ENCODE assay signal across 8 cellular contexts in the genomic region with DNA sequence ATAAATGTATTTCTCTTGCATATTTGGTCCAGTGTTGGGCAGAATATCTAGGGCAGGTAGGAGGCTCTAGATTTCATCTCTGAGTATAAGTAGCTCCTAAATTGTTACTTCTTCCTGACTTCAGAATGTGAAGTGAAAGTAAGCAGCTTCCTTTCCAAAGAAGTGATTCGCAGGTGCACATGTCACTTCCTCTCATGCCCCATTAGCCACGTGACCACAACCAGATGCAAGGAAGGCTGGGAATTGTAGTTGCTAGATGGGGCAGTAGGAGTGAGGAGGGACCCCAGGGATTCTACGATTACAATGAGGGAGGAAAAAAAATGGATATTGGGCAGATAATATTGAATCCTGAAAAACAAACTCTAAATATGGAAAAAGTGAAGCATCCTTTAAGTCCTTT.
DNase-seq lines count a peak whose midpoint lies in the region; ATAC-seq and TF ChIP-seq lines count a peak whose summit lies in the region.

No MANE protein-coding gene starts in this region.

- TF ChIP-seq CTCF in fibroblast of villous mesenchyme (IDR thresholded peaks at IDR 0.05; ENCODE audit: insufficient read depth, low read depth, low read length) = no peak

- ATAC-seq in HG02798 (IDR thresholded peaks at IDR 0.05; ENCODE audit: poor library complexity, unreplicated experiment) (peak; percentile 38), GM19351 (IDR thresholded peaks at IDR 0.05; ENCODE audit: unreplicated experiment) (no peak)

- DNase-seq in NCI-H2029 (lab: John Stamatoyannopoulos, UW) = peak; percentile 10
- DNase-seq in NCI-H2029 treated with DMSO at 0.1 percent for 48 hours (lab: John Stamatoyannopoulos, UW) = no peak
- peak; percentile 59 for DNase-seq in RKO (ENCODE audit: low spot score)
- DNase-seq in fibroblast of villous mesenchyme (ENCODE audit: low read depth) = peak; percentile 22
- no peak for DNase-seq in NCI-H774 (lab: John Stamatoyannopoulos, UW)
- no peak for DNase-seq in NCI-H2227 treated with DMSO at 0.1 percent for 48 hours (lab: John Stamatoyannopoulos, UW)

- H3K4me3 ChIP-seq in fibroblast of villous mesenchyme (ENCODE audit: low read depth, low read length) = no peak overlapping the region

Comparison
In these comparisons a context has a peak if more than half of its experiments do, and no peak if none do; other contexts are left out.
1. DNase-seq: peak in NCI-H2029 (single experiment), RKO (single experiment) and fibroblast of villous mesenchyme (single experiment); none in NCI-H2029 treated with DMSO at 0.1 percent for 48 hours (single experiment), NCI-H774 (single experiment) and NCI-H2227 treated with DMSO at 0.1 percent for 48 hours (single experiment).